1 cellular context compared by ENCODE assay signal in genomic region chr6:79005024-79005423, GRCh38.
TF ChIP-seq lines count a peak whose summit lies in the region.

No MANE protein-coding gene starts in this region.

TF ChIP-seq in K562, 482 proteins besides CTCF, POLR2A, EP300 and RAD21 (continued from another document):
- no peak for TF ChIP-seq CHD7 (IDR thresholded peaks at IDR 0.05; ENCODE audit: low read depth, low read length)
- TF ChIP-seq ZBTB34 (CRISPR knock-in tag; IDR thresholded peaks at IDR 0.05): no peak
- TF ChIP-seq, protein P1, sequence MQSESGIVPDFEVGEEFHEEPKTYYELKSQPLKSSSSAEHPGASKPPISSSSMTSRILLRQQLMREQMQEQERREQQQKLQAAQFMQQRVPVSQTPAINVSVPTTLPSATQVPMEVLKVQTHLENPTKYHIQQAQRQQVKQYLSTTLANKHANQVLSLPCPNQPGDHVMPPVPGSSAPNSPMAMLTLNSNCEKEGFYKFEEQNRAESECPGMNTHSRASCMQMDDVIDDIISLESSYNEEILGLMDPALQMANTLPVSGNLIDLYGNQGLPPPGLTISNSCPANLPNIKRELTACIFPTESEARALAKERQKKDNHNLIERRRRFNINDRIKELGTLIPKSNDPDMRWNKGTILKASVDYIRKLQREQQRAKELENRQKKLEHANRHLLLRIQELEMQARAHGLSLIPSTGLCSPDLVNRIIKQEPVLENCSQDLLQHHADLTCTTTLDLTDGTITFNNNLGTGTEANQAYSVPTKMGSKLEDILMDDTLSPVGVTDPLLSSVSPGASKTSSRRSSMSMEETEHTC (IDR thresholded peaks at IDR 0.05): no peak
- no peak for TF ChIP-seq THRA (IDR thresholded peaks at IDR 0.05)
- TF ChIP-seq RBM14 (IDR thresholded peaks at IDR 0.05; ENCODE audit: borderline replicate concordance, insufficient read depth, low read depth, low read length): no peak
- no peak for TF ChIP-seq ZNF75A (CRISPR knock-in tag; IDR thresholded peaks at IDR 0.05)
- no peak for TF ChIP-seq FOXP1 (CRISPR knock-in tag; IDR thresholded peaks at IDR 0.05)
- no peak for TF ChIP-seq ZNF253 (CRISPR knock-in tag; conservative IDR thresholded peaks at IDR 0.05)
- TF ChIP-seq ZNF143 (CRISPR knock-in tag; IDR thresholded peaks at IDR 0.05): no peak
- no peak for TF ChIP-seq PHB (CRISPR knock-in tag; IDR thresholded peaks at IDR 0.05)
- TF ChIP-seq ZEB2 (IDR thresholded peaks at IDR 0.05): no peak
- TF ChIP-seq SMAD2 (IDR thresholded peaks at IDR 0.05; ENCODE audit: low read depth, low read length): no peak
- TF ChIP-seq SRSF3 (IDR thresholded peaks at IDR 0.05; ENCODE audit: insufficient read depth, low read length): no peak
- TF ChIP-seq NR4A1 (CRISPR knock-in tag; IDR thresholded peaks at IDR 0.05): no peak
- TF ChIP-seq NR4A1 (tag; IDR thresholded peaks at IDR 0.05): no peak
